In genomic region chr18:79495591-79496071, GRCh38 we compare ENCODE assay signal across 13 cellular contexts.
DNase-seq lines count a peak whose midpoint lies in the region; ATAC-seq and TF ChIP-seq lines count a peak whose summit lies in the region.
"Had no signal": no experiment of that assay in that cellular context is flagged by ENCODE, and none has a peak within 500 bp of the region (broad histone marks: within the 10 kb centered on the region; RNA-seq: fewer than 3 reads in every experiment).

No MANE protein-coding gene starts in this region.

- peaks cover 17% of the 10 kb centered on the region for H3K4me1 Mint-ChIP-seq in activated naive CD4-positive, alpha-beta T cell treated with anti-CD3 and anti-CD28 coated beads, Interleukin-2, amount 10 ng/mL, durations not matched to agents 7 days and 5 days
- H3K4me1 Mint-ChIP-seq in stimulated activated memory B cell treated with anti-CD40 and anti-IgM and Interleukin-4, amounts not matched to agents 10 μg/mL and 1 μg/mL and 100 μg/mL, for 72 hours, result peaks cover 47% of the 10 kb centered on the region
- H3K4me1 Mint-ChIP-seq: H9 had no signal

- CTCF ChIA-PET in activated naive CD4-positive, alpha-beta T cell treated with anti-CD3 and anti-CD28 coated beads, Interleukin-2, amount 10 ng/mL, durations not matched to agents 7 days and 5 days (lab: Charles Lee), result no interaction called here

- H3K4me1 ChIP-seq in OCI-LY1 (ENCODE audit: insufficient read depth, low read length, severe bottlenecking) (peaks cover 35% of the 10 kb centered on the region), mucosa of descending colon (ENCODE audit: low read depth) (no peaks in the 10 kb centered on the region), hepatocyte (ENCODE audit: insufficient read depth) (peaks cover 5% of the 10 kb centered on the region)

- peaks cover 64% of the 10 kb centered on the region for H3K36me3 Mint-ChIP-seq in activated naive CD4-positive, alpha-beta T cell treated with anti-CD3 and anti-CD28 coated beads, Interleukin-2, amount 10 ng/mL, durations not matched to agents 7 days and 5 days
- H3K36me3 Mint-ChIP-seq in stimulated activated memory B cell treated with anti-CD40 and anti-IgM and Interleukin-4, amounts not matched to agents 10 μg/mL and 1 μg/mL and 100 μg/mL, for 72 hours, result peaks cover 74% of the 10 kb centered on the region

- no peaks in the 10 kb centered on the region for H3K27me3 Mint-ChIP-seq in activated naive CD4-positive, alpha-beta T cell treated with anti-CD3 and anti-CD28 coated beads, Interleukin-2, amount 10 ng/mL, durations not matched to agents 7 days and 5 days
- H3K27me3 Mint-ChIP-seq in stimulated activated memory B cell treated with anti-CD40 and anti-IgM and Interleukin-4, amounts not matched to agents 10 μg/mL and 1 μg/mL and 100 μg/mL, for 72 hours, result no peaks in the 10 kb centered on the region
- H3K27me3 Mint-ChIP-seq: activated CD4-positive, alpha-beta T cell treated with anti-CD3 and anti-CD28 coated beads, Interleukin-2, amount 10 ng/mL, durations not matched to agents 7 days and 5 days had no signal

- H3K36me3 ChIP-seq in OCI-LY1 (ENCODE audit: insufficient read depth, low read length) (peaks cover 79% of the 10 kb centered on the region), mucosa of descending colon (ENCODE audit: low read depth) (no peaks in the 10 kb centered on the region), hepatocyte (replicated peaks; ENCODE audit: insufficient read depth, low read depth) (no peaks in the 10 kb centered on the region)

- no peaks in the 10 kb centered on the region for H4K20me1 ChIP-seq in OCI-LY1 (ENCODE audit: insufficient read depth, low read length)
- no peaks in the 10 kb centered on the region for H4K20me1 ChIP-seq in hepatocyte (ENCODE audit: insufficient read depth, poor library complexity, severe bottlenecking)

- H3K4me3 ChIP-seq in OCI-LY1 (ENCODE audit: low read depth, low read length, poor library complexity, severe bottlenecking) (no peak overlapping the region), mucosa of descending colon (no peak overlapping the region), hepatocyte (no peak overlapping the region)

- peak overlapping the region; percentile 99 for H3K27ac ChIP-seq in OCI-LY1 (ENCODE audit: low read depth, low read length, poor library complexity, severe bottlenecking)
- H3K27ac ChIP-seq in hepatocyte, result no peak overlapping the region

- no peak overlapping the region for H3K4me3 Mint-ChIP-seq in activated naive CD4-positive, alpha-beta T cell treated with anti-CD3 and anti-CD28 coated beads, Interleukin-2, amount 10 ng/mL, durations not matched to agents 7 days and 5 days
- no peak overlapping the region for H3K4me3 Mint-ChIP-seq in stimulated activated memory B cell treated with anti-CD40 and anti-IgM and Interleukin-4, amounts not matched to agents 10 μg/mL and 1 μg/mL and 100 μg/mL, for 72 hours
- H3K4me3 Mint-ChIP-seq: activated CD4-positive, alpha-beta T cell treated with anti-CD3 and anti-CD28 coated beads, Interleukin-2, amount 10 ng/mL, durations not matched to agents 7 days and 5 days; H9; neural crest cell had no signal

- no peak for ATAC-seq in mucosa of descending colon
- no peak for ATAC-seq in stimulated activated memory B cell treated with anti-CD40 and anti-IgM and Interleukin-4, amounts not matched to agents 10 μg/mL and 1 μg/mL and 100 μg/mL, for 72 hours
- ATAC-seq in GM19351 (IDR thresholded peaks at IDR 0.05; ENCODE audit: unreplicated experiment), result no peak
- ATAC-seq in GM18502 (IDR thresholded peaks at IDR 0.05; ENCODE audit: poor library complexity, unreplicated experiment), result no peak

- peak overlapping the region; percentile 79; the same call in 1 of the 2 replicates for H3K9ac ChIP-seq in OCI-LY1 (ENCODE audit: low read length)

- H2AFZ ChIP-seq in OCI-LY1 (ENCODE audit: low read length) (no peak overlapping the region), hepatocyte (no peak overlapping the region)

- H3K9me2 ChIP-seq in OCI-LY1 (ENCODE audit: low read depth, low read length) (no peaks in the 10 kb centered on the region), hepatocyte (replicated peaks; ENCODE audit: insufficient read depth) (no peaks in the 10 kb centered on the region)

- H3K27me3 ChIP-seq in OCI-LY1 (ENCODE audit: insufficient read depth, low read length), result no peaks in the 10 kb centered on the region
- H3K27me3 ChIP-seq in hepatocyte, result no peaks in the 10 kb centered on the region

- H3K9me3 Mint-ChIP-seq in activated naive CD4-positive, alpha-beta T cell treated with anti-CD3 and anti-CD28 coated beads, Interleukin-2, amount 10 ng/mL, durations not matched to agents 7 days and 5 days, result peaks cover 41% of the 10 kb centered on the region
- H3K9me3 Mint-ChIP-seq in stimulated activated memory B cell treated with anti-CD40 and anti-IgM and Interleukin-4, amounts not matched to agents 10 μg/mL and 1 μg/mL and 100 μg/mL, for 72 hours, result peaks cover 13% of the 10 kb centered on the region

- H3K4me2 ChIP-seq in OCI-LY1 (ENCODE audit: low read length), result peak overlapping the region; percentile 64; the same call in 1 of the 2 replicates
- no peak overlapping the region for H3K4me2 ChIP-seq in hepatocyte

- H3K9me3 ChIP-seq in OCI-LY1 (ENCODE audit: low read length) (peaks cover 21% of the 10 kb centered on the region), mucosa of descending colon (peaks cover 16% of the 10 kb centered on the region), hepatocyte (ENCODE audit: low read depth) (peaks cover 17% of the 10 kb centered on the region)

- H3F3A ChIP-seq in OCI-LY1 (ENCODE audit: insufficient read depth, low read length), result peaks cover 6% of the 10 kb centered on the region; the same call in 1 of the 2 replicates

- H3K27ac Mint-ChIP-seq in activated naive CD4-positive, alpha-beta T cell treated with anti-CD3 and anti-CD28 coated beads, Interleukin-2, amount 10 ng/mL, durations not matched to agents 7 days and 5 days, result no peak overlapping the region
- peak overlapping the region; percentile 86 for H3K27ac Mint-ChIP-seq in stimulated activated memory B cell treated with anti-CD40 and anti-IgM and Interleukin-4, amounts not matched to agents 10 μg/mL and 1 μg/mL and 100 μg/mL, for 72 hours
- H3K27ac Mint-ChIP-seq: activated CD4-positive, alpha-beta T cell treated with anti-CD3 and anti-CD28 coated beads, Interleukin-2, amount 10 ng/mL, durations not matched to agents 7 days and 5 days; H9 had no signal

- TF ChIP-seq CTCF in OCI-LY1 (IDR thresholded peaks at IDR 0.05; ENCODE audit: low read length) (no peak), mucosa of descending colon (IDR thresholded peaks at IDR 0.05) (no peak), hepatocyte (IDR thresholded peaks at IDR 0.05; ENCODE audit: poor library complexity) (no peak)

- 98% methylated on average over 37 of the region's 37 CpGs for WGBS in hepatocyte (ENCODE audit: low lambda C conversion rate, missing lambda C conversion rate)

- H3K79me2 ChIP-seq in OCI-LY1 (ENCODE audit: insufficient read depth, low read length), result no peaks in the 10 kb centered on the region
- H3K79me2 ChIP-seq in hepatocyte, result no peaks in the 10 kb centered on the region

- DNase-seq in activated naive CD4-positive, alpha-beta T cell treated with anti-CD3 and anti-CD28 coated beads, Interleukin-2, amount 10 ng/mL, durations not matched to agents 7 days and 5 days, result peak; percentile 5
- DNase-seq in activated naive CD4-positive, alpha-beta T cell (lab: John Stamatoyannopoulos, UW), result no peak
- DNase-seq in mucosa of descending colon, result peak in 2 of 3 donors; percentile 10 to 41
- no peak for DNase-seq in hepatocyte (ENCODE audit: low spot score)
- DNase-seq: activated CD4-positive, alpha-beta T cell treated with anti-CD3 and anti-CD28 coated beads, Interleukin-2, amount 10 ng/mL, durations not matched to agents 7 days and 5 days; amygdala; H9; KBM-7 had no signal

- intact Hi-C loops in mucosa of descending colon (cut with DNase I, micrococcal nuclease), result no loop called here

Comparison
In these comparisons a context has a peak if more than half of its experiments do, and no peak if none do; other contexts are left out.
1. DNase-seq: peak in activated naive CD4-positive, alpha-beta T cell treated with anti-CD3 and anti-CD28 coated beads, Interleukin-2, amount 10 ng/mL, durations not matched to agents 7 days and 5 days (single experiment) and mucosa of descending colon (2 of 3); none in activated naive CD4-positive, alpha-beta T cell (0 of 4) and hepatocyte (single experiment).